22 cellular contexts compared by ENCODE assay signal in the genomic region with DNA sequence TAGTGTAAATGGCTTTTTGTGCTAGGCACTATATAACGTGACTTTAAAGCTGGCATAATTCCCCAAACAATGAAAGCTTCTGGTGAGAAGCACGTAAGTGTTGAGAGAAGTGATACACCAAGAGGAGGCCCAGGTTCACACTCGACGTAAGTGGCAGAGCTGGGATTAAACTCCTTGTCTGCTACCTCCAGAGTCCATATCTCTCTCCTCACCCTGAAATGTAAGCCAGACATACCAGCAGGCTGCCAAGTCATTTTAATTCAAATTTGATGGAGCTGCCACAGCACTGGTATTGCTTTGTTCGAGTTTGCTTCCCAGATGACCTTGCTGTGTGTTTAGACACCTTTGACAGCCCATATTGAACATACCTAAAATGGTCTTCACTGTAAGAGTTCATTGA.
"Had no signal": no experiment of that assay in that cellular context is flagged by ENCODE, and none has a peak within 500 bp of the region (broad histone marks: within the 10 kb centered on the region; RNA-seq: fewer than 3 reads in every experiment).

No MANE protein-coding gene starts in this region.

- H3K36me3 ChIP-seq: adrenal gland, ascending aorta, heart right ventricle, thoracic aorta, upper lobe of right lung had no signal

- H3K27me3 ChIP-seq: adrenal gland, ascending aorta, heart right ventricle, upper lobe of right lung had no signal

- DNase-seq: activated B cell treated with CpG ODN at 0.5 μM for 24 hours; activated CD4-positive, alpha-beta T cell treated with anti-CD3 and anti-CD28 coated beads for 36 hours; activated CD4-positive, alpha-beta T cell treated with anti-CD3 and anti-CD28 coated beads, Interleukin-2, amount 50 U/mL, for 4 hours; activated CD8-positive, alpha-beta memory T cell treated with anti-CD3 and anti-CD28 coated beads for 24 hours; activated CD8-positive, alpha-beta memory T cell treated with anti-CD3 and anti-CD28 coated beads, Interleukin-2, amount 50 U/mL, for 4 hours; activated T-cell treated with anti-CD3 and anti-CD28 coated beads, Interleukin-2, amount 50 U/mL, for 24 hours; cortex of kidney; heart right ventricle; naive thymus-derived CD8-positive, alpha-beta T cell; stimulated activated CD4-positive, alpha-beta T cell treated with anti-CD3 and anti-CD28 coated beads, Interleukin-4, amount 100 ng/mL, for 24 hours; stimulated activated naive CD4-positive, alpha-beta T cell treated with Interleukin-2 at 50 U/mL for 16 hours; T1000; upper lobe of right lung had no signal

- H3K4me1 ChIP-seq: adrenal gland, ascending aorta, upper lobe of right lung had no signal

- H3K4me1 Mint-ChIP-seq: activated B cell treated with CpG ODN at 0.5 μM for 24 hours; activated CD4-positive, alpha-beta T cell treated with anti-CD3 and anti-CD28 coated beads for 36 hours; activated T-helper 17 cell treated with anti-CD3 and anti-CD28 coated beads, Interleukin-2, amount 50 U/mL, for 72 hours; naive thymus-derived CD8-positive, alpha-beta T cell had no signal

- H3K4me3 Mint-ChIP-seq: activated B cell treated with CpG ODN at 0.5 μM for 24 hours; activated CD4-positive, alpha-beta T cell treated with anti-CD3 and anti-CD28 coated beads for 36 hours; activated T-cell treated with anti-CD3 and anti-CD28 coated beads, Interleukin-2, amount 50 U/mL, for 24 hours; activated T-helper 17 cell treated with anti-CD3 and anti-CD28 coated beads, Interleukin-2, amount 50 U/mL, for 72 hours; mesothelial cell of epicardium; naive thymus-derived CD8-positive, alpha-beta T cell; T-helper 1 cell treated with Interleukin-12 subunit alpha and Interleukin-12 subunit beta and Interleukin-4 antibody, amounts not matched to agents 30 μg/mL and 1 μg/mL, for 36 hours had no signal

- H3K9me3 ChIP-seq: adrenal gland, ascending aorta, thoracic aorta, upper lobe of right lung had no signal

- H3K27ac ChIP-seq: adrenal gland, ascending aorta, epithelial cell of prostate, heart right ventricle, thoracic aorta, upper lobe of right lung had no signal

- H3K4me3 ChIP-seq: adrenal gland, ascending aorta, heart right ventricle, thoracic aorta, upper lobe of right lung had no signal

- ATAC-seq: activated CD4-positive, alpha-beta T cell treated with anti-CD3 and anti-CD28 coated beads for 36 hours; activated naive CD4-positive, alpha-beta T cell treated with anti-CD3 and anti-CD28 coated beads, Interleukin-2, amount 50 U/mL, for 72 hours; activated T-helper 17 cell treated with anti-CD3 and anti-CD28 coated beads, Interleukin-2, amount 50 U/mL, for 72 hours; left lobe of liver; naive thymus-derived CD8-positive, alpha-beta T cell had no signal

- H3K27me3 Mint-ChIP-seq: activated B cell treated with CpG ODN at 0.5 μM for 24 hours had no signal

- H3K27ac Mint-ChIP-seq: activated B cell treated with CpG ODN at 0.5 μM for 24 hours; activated CD4-positive, alpha-beta T cell treated with anti-CD3 and anti-CD28 coated beads for 36 hours; activated naive CD4-positive, alpha-beta T cell treated with anti-CD3 and anti-CD28 coated beads, Interleukin-2, amount 50 U/mL, for 72 hours; activated T-cell treated with anti-CD3 and anti-CD28 coated beads, Interleukin-2, amount 50 U/mL, for 24 hours; activated T-helper 17 cell treated with anti-CD3 and anti-CD28 coated beads, Interleukin-2, amount 50 U/mL, for 72 hours; mesothelial cell of epicardium; naive thymus-derived CD8-positive, alpha-beta T cell; T-helper 1 cell treated with Interleukin-12 subunit alpha and Interleukin-12 subunit beta and Interleukin-4 antibody, amounts not matched to agents 30 μg/mL and 1 μg/mL, for 36 hours had no signal
